ENCODE assay signal across 8 cellular contexts in the genomic region with DNA sequence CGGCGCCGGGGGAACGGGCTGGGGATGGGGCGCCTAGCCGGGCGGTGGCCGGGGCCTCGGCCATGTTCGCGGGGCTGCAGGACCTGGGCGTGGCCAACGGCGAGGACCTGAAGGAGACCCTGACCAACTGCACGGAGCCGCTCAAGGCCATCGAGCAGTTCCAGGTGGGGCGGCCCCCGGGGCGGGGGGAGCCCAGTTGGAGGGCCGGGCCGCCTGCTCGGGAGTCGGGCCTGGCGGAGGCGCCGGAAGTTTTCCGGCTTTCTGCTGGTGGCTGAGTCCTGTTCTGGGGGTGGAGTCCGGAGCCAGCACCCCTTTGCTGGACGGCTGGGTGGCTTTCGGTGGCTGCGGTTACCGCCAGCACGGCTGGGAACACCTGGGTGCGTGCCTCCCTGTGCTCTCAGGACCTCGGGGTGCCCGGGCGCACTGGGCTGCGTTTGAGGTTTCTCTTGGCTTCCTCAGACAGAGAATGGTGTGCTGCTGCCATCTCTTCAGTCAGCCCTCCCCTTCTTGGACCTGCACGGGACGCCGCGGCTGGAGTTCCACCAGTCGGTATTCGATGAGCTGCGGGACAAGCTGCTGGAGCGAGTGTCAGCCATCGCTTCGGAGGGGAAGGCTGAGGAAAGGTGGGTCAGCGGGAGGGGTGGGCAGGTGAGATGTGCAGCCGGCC. TPM values are rescaled to one million over a fixed set of nuclear protein-coding genes. Genes with fewer than 3 reads are reported as not detected.
DNase-seq lines count a peak whose midpoint lies in the region; ATAC-seq and TF ChIP-seq lines count a peak whose summit lies in the region.

No MANE protein-coding gene starts in this region.

- DNase-seq in CD4-positive, CD25-positive, alpha-beta regulatory T cell, result peak in 1 of 3 donors; percentile 50
- DNase-seq in MG63, result peak; percentile 48
- DNase-seq in left colon, result peak in 1 of 2 donors; percentile 72
- peak; percentile 7 for DNase-seq in superior temporal gyrus (ENCODE audit: extremely low spot score)
- DNase-seq in NCI-H1417 treated with DMSO at 0.1 percent for 48 hours (lab: John Stamatoyannopoulos, UW), result no peak

- no peaks in the 10 kb centered on the region for H3K27me3 Mint-ChIP-seq in CD4-positive, CD25-positive, alpha-beta regulatory T cell
- H3K27me3 Mint-ChIP-seq in brain, result peaks cover 4% of the 10 kb centered on the region

- H3K4me3 ChIP-seq in CD4-positive, CD25-positive, alpha-beta regulatory T cell (ENCODE audit: low read depth, low read length), result peak overlapping the region; percentile 53
- H3K4me3 ChIP-seq in MG63, result peak overlapping the region; percentile 93

- H3K9me3 Mint-ChIP-seq in CD4-positive, CD25-positive, alpha-beta regulatory T cell, result no peaks in the 10 kb centered on the region
- H3K9me3 Mint-ChIP-seq in brain, result no peaks in the 10 kb centered on the region

- H3K27me3 ChIP-seq in CD4-positive, CD25-positive, alpha-beta regulatory T cell (ENCODE audit: control insufficient read depth, insufficient read depth, low read length), result no peaks in the 10 kb centered on the region
- no peaks in the 10 kb centered on the region for H3K27me3 ChIP-seq in MG63

- H3K36me3 ChIP-seq in CD4-positive, CD25-positive, alpha-beta regulatory T cell (ENCODE audit: control insufficient read depth, insufficient read depth, low read length), result peaks cover 12% of the 10 kb centered on the region
- peaks cover 24% of the 10 kb centered on the region for H3K36me3 ChIP-seq in MG63

- peak overlapping the region; percentile 63 for H3K27ac ChIP-seq in CD4-positive, CD25-positive, alpha-beta regulatory T cell (ENCODE audit: insufficient read depth, low read length, poor library complexity, severe bottlenecking)

- H3K4me3 Mint-ChIP-seq in CD4-positive, CD25-positive, alpha-beta regulatory T cell, result peak overlapping the region; percentile 84 to 97 (median 91)
- H3K4me3 Mint-ChIP-seq in brain, result peak overlapping the region; percentile 84 to 91 (median 86)

- ATAC-seq in CD4-positive, CD25-positive, alpha-beta regulatory T cell (ENCODE audit: low read depth in 2 of 2), result no peak
- peak; percentile 41 for ATAC-seq in GM19452 (IDR thresholded peaks at IDR 0.05; ENCODE audit: unreplicated experiment)
- peak; percentile 37 for ATAC-seq in left colon
- ATAC-seq in HG03520 (IDR thresholded peaks at IDR 0.05; ENCODE audit: unreplicated experiment), result no peak

- peaks cover 7% of the 10 kb centered on the region for H3K36me3 Mint-ChIP-seq in CD4-positive, CD25-positive, alpha-beta regulatory T cell
- peaks cover 20% of the 10 kb centered on the region for H3K36me3 Mint-ChIP-seq in brain

- peaks cover 0 to 26% (median 3%) of the 10 kb centered on the region in 4 donors for H3K4me1 Mint-ChIP-seq in CD4-positive, CD25-positive, alpha-beta regulatory T cell
- peaks cover 24% of the 10 kb centered on the region for H3K4me1 Mint-ChIP-seq in brain

- H3K9me3 ChIP-seq in CD4-positive, CD25-positive, alpha-beta regulatory T cell (ENCODE audit: control insufficient read depth in 2 of 2, low read length in 2 of 2), result no peaks in the 10 kb centered on the region
- no peaks in the 10 kb centered on the region for H3K9me3 ChIP-seq in MG63

- H3K4me1 ChIP-seq in CD4-positive, CD25-positive, alpha-beta regulatory T cell (ENCODE audit: control insufficient read depth, insufficient read depth, low read length, poor library complexity, severe bottlenecking), result peaks cover 27% of the 10 kb centered on the region

- intact Hi-C loops in left colon (cut with DNase I, micrococcal nuclease), result no loop called here

- peak overlapping the region; percentile 67 to 76 (median 76) for H3K27ac Mint-ChIP-seq in CD4-positive, CD25-positive, alpha-beta regulatory T cell
- H3K27ac Mint-ChIP-seq in brain, result peak overlapping the region in 2 of 5 experiments; percentile 43 to 58

- no peak for TF ChIP-seq CTCF in brain (conservative IDR thresholded peaks at IDR 0.05)

RNA-seq across cellular contexts. Expression of a gene that starts 0.5 kb away (rescaled TPM):
- 46.4 TPM for total RNA-seq in CD4-positive, CD25-positive, alpha-beta regulatory T cell
- polyA plus RNA-seq in CD4-positive, CD25-positive, alpha-beta regulatory T cell, result 10 to 100 TPM; 22.3 to 27.1 (median 23.7) TPM
- total RNA-seq in MG63 (2014; rRNA removed; shearing (Covaris generic); ENCODE audit: low replicate concordance), result 56.3 and 75.6 TPM in 2 replicates
- 89.9 TPM for polyA plus RNA-seq in brain (ENCODE audit: insufficient read depth, low read depth, low replicate concordance)
- total RNA-seq in left colon, result 10 to 100 TPM; 61.6 to 70.3 TPM

RNA-seq across cellular contexts. Expression of a gene that starts 4.5 kb away (rescaled TPM):
- total RNA-seq in CD4-positive, CD25-positive, alpha-beta regulatory T cell, result not detected
- polyA plus RNA-seq in CD4-positive, CD25-positive, alpha-beta regulatory T cell, result not detected
- not detected in 2 replicates for total RNA-seq in MG63 (2014; rRNA removed; shearing (Covaris generic); ENCODE audit: low replicate concordance)
- polyA plus RNA-seq in brain (ENCODE audit: insufficient read depth, low read depth, low replicate concordance), result not detected
- not detected for total RNA-seq in left colon

RNA-seq across cellular contexts. Expression of a gene that starts 14.5 kb away (rescaled TPM):
- total RNA-seq in CD4-positive, CD25-positive, alpha-beta regulatory T cell, result 100 TPM
- 10 to 100 TPM; 56.7 to 87.4 (median 71.8) TPM for polyA plus RNA-seq in CD4-positive, CD25-positive, alpha-beta regulatory T cell
- 577 and 829 TPM in 2 replicates for total RNA-seq in MG63 (2014; rRNA removed; shearing (Covaris generic); ENCODE audit: low replicate concordance)
- 1,134 TPM for polyA plus RNA-seq in brain (ENCODE audit: insufficient read depth, low read depth, low replicate concordance)
- 100 to 1,000 TPM; 353 to 486 TPM for total RNA-seq in left colon

RNA-seq across cellular contexts. Expression of a gene that starts 21.9 kb away (rescaled TPM):
- 6.1 TPM for total RNA-seq in CD4-positive, CD25-positive, alpha-beta regulatory T cell
- 1 to 10 TPM; 2.6 to 4.2 (median 3.5) TPM for polyA plus RNA-seq in CD4-positive, CD25-positive, alpha-beta regulatory T cell
- total RNA-seq in MG63 (2014; rRNA removed; shearing (Covaris generic); ENCODE audit: low replicate concordance), result 2.3 and 2.9 TPM in 2 replicates
- polyA plus RNA-seq in brain (ENCODE audit: insufficient read depth, low read depth, low replicate concordance), result 1.9 TPM
- total RNA-seq in left colon, result 10 to 100 TPM; 59.3 to 60.8 TPM

RNA-seq across cellular contexts. Expression of a gene that starts 24.9 kb away (rescaled TPM):
- total RNA-seq in CD4-positive, CD25-positive, alpha-beta regulatory T cell, result not detected
- polyA plus RNA-seq in CD4-positive, CD25-positive, alpha-beta regulatory T cell, result not detected
- not detected in 2 replicates for total RNA-seq in MG63 (2014; rRNA removed; shearing (Covaris generic); ENCODE audit: low replicate concordance)
- polyA plus RNA-seq in brain (ENCODE audit: insufficient read depth, low read depth, low replicate concordance), result not detected
- total RNA-seq in left colon, result not detected

Comparison
In these comparisons a context has a peak if more than half of its experiments do, and no peak if none do; other contexts are left out.
1. ATAC-seq: peak in GM19452 (single experiment) and left colon (single experiment); none in CD4-positive, CD25-positive, alpha-beta regulatory T cell (0 of 2) and HG03520 (single experiment).